1 cellular context compared by ENCODE assay signal in genomic region chr7:120412139-120412538, GRCh38.
TF ChIP-seq lines count a peak whose summit lies in the region.

No MANE protein-coding gene starts in this region.

TF ChIP-seq in GM23338, 12 proteins besides CTCF, POLR2A, EP300 and RAD21 (continued from another document):
- TF ChIP-seq REST (IDR thresholded peaks at IDR 0.05; ENCODE audit: unreplicated experiment), result no peak
- TF ChIP-seq STAT1 (IDR thresholded peaks at IDR 0.05; ENCODE audit: unreplicated experiment), result no peak
- TF ChIP-seq CREB1 (CRISPR knock-in tag; IDR thresholded peaks at IDR 0.05; ENCODE audit: low read depth), result no peak
- TF ChIP-seq NANOG (IDR thresholded peaks at IDR 0.05; ENCODE audit: borderline replicate concordance), result no peak
- TF ChIP-seq ZNF331 (CRISPR knock-in tag; IDR thresholded peaks at IDR 0.05; ENCODE audit: low read depth), result no peak
- TF ChIP-seq POLR2AphosphoS5 (IDR thresholded peaks at IDR 0.05; ENCODE audit: low read depth), result no peak
- no peak for TF ChIP-seq EZH2 (IDR thresholded peaks at IDR 0.05; ENCODE audit: low read depth, unreplicated experiment)
- no peak for TF ChIP-seq ETS1 (IDR thresholded peaks at IDR 0.05)
- TF ChIP-seq ZNF114 (CRISPR knock-in tag; IDR thresholded peaks at IDR 0.05), result no peak
